Comparison of ENCODE assay signal across 1 cellular context in genomic region chrX:46758163-46758955, GRCh38.
TF ChIP-seq lines count a peak whose summit lies in the region.

No MANE protein-coding gene starts in this region.

TF ChIP-seq in IMR-90, 13 proteins besides CTCF, POLR2A, EP300 and RAD21 (continued from another document):
- TF ChIP-seq FOS (IDR thresholded peaks at IDR 0.05; ENCODE audit: low read depth, low read length) (no peak), RFX5 (IDR thresholded peaks at IDR 0.05; ENCODE audit: low read depth, low read length) (no peak), MAZ (IDR thresholded peaks at IDR 0.05; ENCODE audit: borderline replicate concordance, low read depth, low read length) (no peak), CHD1 (IDR thresholded peaks at IDR 0.05; ENCODE audit: low read depth, low read length) (no peak), RCOR1 (IDR thresholded peaks at IDR 0.05; ENCODE audit: insufficient replicate concordance, low read length) (no peak), MAFK (IDR thresholded peaks at IDR 0.05; ENCODE audit: low read depth, low read length) (no peak), CEBPB (IDR thresholded peaks at IDR 0.05; ENCODE audit: low read depth, low read length) (no peak), MXI1 (IDR thresholded peaks at IDR 0.05; ENCODE audit: borderline replicate concordance, low read depth, low read length) (no peak), NFE2L2 (IDR thresholded peaks at IDR 0.05; ENCODE audit: low read depth, low read length) (no peak)
- TF ChIP-seq, protein P1, sequence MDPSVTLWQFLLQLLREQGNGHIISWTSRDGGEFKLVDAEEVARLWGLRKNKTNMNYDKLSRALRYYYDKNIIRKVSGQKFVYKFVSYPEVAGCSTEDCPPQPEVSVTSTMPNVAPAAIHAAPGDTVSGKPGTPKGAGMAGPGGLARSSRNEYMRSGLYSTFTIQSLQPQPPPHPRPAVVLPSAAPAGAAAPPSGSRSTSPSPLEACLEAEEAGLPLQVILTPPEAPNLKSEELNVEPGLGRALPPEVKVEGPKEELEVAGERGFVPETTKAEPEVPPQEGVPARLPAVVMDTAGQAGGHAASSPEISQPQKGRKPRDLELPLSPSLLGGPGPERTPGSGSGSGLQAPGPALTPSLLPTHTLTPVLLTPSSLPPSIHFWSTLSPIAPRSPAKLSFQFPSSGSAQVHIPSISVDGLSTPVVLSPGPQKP (IDR thresholded peaks at IDR 0.05; ENCODE audit: borderline replicate concordance, low read depth, low read length): no peak
- TF ChIP-seq, protein P2, sequence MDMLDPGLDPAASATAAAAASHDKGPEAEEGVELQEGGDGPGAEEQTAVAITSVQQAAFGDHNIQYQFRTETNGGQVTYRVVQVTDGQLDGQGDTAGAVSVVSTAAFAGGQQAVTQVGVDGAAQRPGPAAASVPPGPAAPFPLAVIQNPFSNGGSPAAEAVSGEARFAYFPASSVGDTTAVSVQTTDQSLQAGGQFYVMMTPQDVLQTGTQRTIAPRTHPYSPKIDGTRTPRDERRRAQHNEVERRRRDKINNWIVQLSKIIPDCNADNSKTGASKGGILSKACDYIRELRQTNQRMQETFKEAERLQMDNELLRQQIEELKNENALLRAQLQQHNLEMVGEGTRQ (IDR thresholded peaks at IDR 0.05; ENCODE audit: low read depth, low read length): no peak
